8 cellular contexts compared by ENCODE assay signal in the genomic region with DNA sequence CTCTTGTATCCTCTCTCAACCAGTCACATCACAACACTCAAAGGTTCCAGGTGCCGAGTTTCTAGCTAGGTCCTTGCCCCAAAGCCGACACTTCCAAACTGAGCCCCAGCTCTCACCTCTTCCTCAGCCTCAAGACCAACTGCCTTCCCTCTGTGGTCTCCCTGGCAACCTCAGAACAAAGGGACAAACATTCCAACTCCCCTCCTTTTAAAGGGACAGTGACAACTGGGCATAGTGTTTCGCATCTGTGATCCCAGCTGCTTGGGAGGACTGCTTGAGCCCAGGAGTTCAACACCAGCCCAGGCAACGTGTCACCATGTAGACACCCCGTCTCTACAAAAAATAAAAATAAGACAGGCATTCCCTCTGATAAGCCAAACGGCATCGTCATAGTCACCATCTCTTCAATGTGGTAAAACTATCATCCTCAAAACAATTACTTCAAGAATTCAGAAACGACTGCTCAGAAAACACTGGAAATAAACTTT. TPM values are rescaled to one million over a fixed set of nuclear protein-coding genes. Genes with fewer than 3 reads are reported as not detected.
DNase-seq lines count a peak whose midpoint lies in the region; ATAC-seq and TF ChIP-seq lines count a peak whose summit lies in the region.

No MANE protein-coding gene starts in this region.

- H3K4me1 ChIP-seq in adipocyte (ENCODE audit: control insufficient read depth, insufficient read depth, low read length) (peaks cover 50% of the 10 kb centered on the region), upper lobe of right lung (peaks cover 72% of the 10 kb centered on the region), Karpas-422 (ENCODE audit: low read length) (peaks cover 38% of the 10 kb centered on the region)

- peaks cover 25% of the 10 kb centered on the region for H3K36me3 ChIP-seq in adipocyte (ENCODE audit: control insufficient read depth, insufficient read depth, low read length, severe bottlenecking)
- H3K36me3 ChIP-seq in upper lobe of right lung, result peaks cover 42% of the 10 kb centered on the region
- peaks cover 22% of the 10 kb centered on the region; the same call in 1 of the 2 replicates for H3K36me3 ChIP-seq in Karpas-422 (ENCODE audit: insufficient read depth, low read length)

- H3K4me2 ChIP-seq in Karpas-422 (ENCODE audit: low read depth, low read length, poor library complexity, severe bottlenecking), result no peak overlapping the region

- no peaks in the 10 kb centered on the region for H3K27me3 ChIP-seq in adipocyte (replicated peaks; ENCODE audit: control insufficient read depth, insufficient read depth, low read length)
- no peaks in the 10 kb centered on the region for H3K27me3 ChIP-seq in upper lobe of right lung
- no peaks in the 10 kb centered on the region for H3K27me3 ChIP-seq in Karpas-422 (ENCODE audit: low read length)

- intact Hi-C loops in upper lobe of right lung (cut with DNase I), result no loop called here

- H3K9ac ChIP-seq in adipocyte (ENCODE audit: low read length) (no peak overlapping the region), Karpas-422 (ENCODE audit: low read length) (no peak overlapping the region)

- H4K20me1 ChIP-seq in Karpas-422 (ENCODE audit: insufficient read depth, low read depth, low read length), result peaks cover 85% of the 10 kb centered on the region

- no peaks in the 10 kb centered on the region for H3K9me2 ChIP-seq in Karpas-422 (replicated peaks; ENCODE audit: insufficient read depth, low read length)

- peaks cover 100% of the 10 kb centered on the region for H3K79me2 ChIP-seq in Karpas-422 (ENCODE audit: low read length)

- peak overlapping the region; percentile 4 for H3K4me3 ChIP-seq in Jurkat, Clone E6-1 (ENCODE audit: low read length)
- H3K4me3 ChIP-seq in adipocyte (ENCODE audit: low read length), result no peak overlapping the region
- H3K4me3 ChIP-seq in upper lobe of right lung, result no peak overlapping the region
- no peak overlapping the region for H3K4me3 ChIP-seq in Karpas-422 (ENCODE audit: low read length)

- no peak for TF ChIP-seq CTCF in upper lobe of right lung (IDR thresholded peaks at IDR 0.05)

- H3K9me3 ChIP-seq in adipocyte (ENCODE audit: control insufficient read depth, low read length) (no peaks in the 10 kb centered on the region), upper lobe of right lung (no peaks in the 10 kb centered on the region), Karpas-422 (ENCODE audit: low read length) (no peaks in the 10 kb centered on the region)

- ATAC-seq in upper lobe of right lung (peak; percentile 75), GM21528 (IDR thresholded peaks at IDR 0.05; ENCODE audit: low FRiP score, unreplicated experiment) (no peak), HG02885 (IDR thresholded peaks at IDR 0.05; ENCODE audit: poor library complexity, unreplicated experiment) (no peak)

- H2AFZ ChIP-seq in Karpas-422 (ENCODE audit: low read length), result no peak overlapping the region

- peak overlapping the region; percentile 42 for H3K27ac ChIP-seq in upper lobe of right lung
- no peak overlapping the region for H3K27ac ChIP-seq in Karpas-422 (ENCODE audit: low read length)

- DNase-seq in C1 segment of cervical spinal cord (lab: John Stamatoyannopoulos, UW), result peak in 8 of 14 donors; percentile 13 to 32 (median 20)
- peak; percentile 79 for DNase-seq in Jurkat, Clone E6-1 (ENCODE audit: low read depth, low spot score)
- peak; percentile 30 for DNase-seq in adipocyte (ENCODE audit: low read depth)
- DNase-seq in inferior parietal cortex (ENCODE audit: extremely low spot score), result peak; percentile 57
- no peak for DNase-seq in upper lobe of right lung
- no peak for DNase-seq in Karpas-422

RNA-seq across cellular contexts. Expression of a gene that starts 11.3 kb away (rescaled TPM):
- polyA plus RNA-seq in Jurkat, Clone E6-1 (2012; ENCODE audit: insufficient read depth, insufficient read length), result 58.1 TPM
- 55.5 TPM for total RNA-seq in upper lobe of right lung
- 35.4 and 43.4 TPM in 2 replicates for total RNA-seq in Karpas-422 (2014; rRNA removed; shearing (Covaris generic); ENCODE audit: low replicate concordance)

RNA-seq across cellular contexts. Expression of a gene that starts 22.9 kb away (rescaled TPM):
- polyA plus RNA-seq in Jurkat, Clone E6-1 (2012; ENCODE audit: insufficient read depth, insufficient read length), result 23.3 TPM
- 27.4 TPM for total RNA-seq in upper lobe of right lung
- 31.3 and 48.2 TPM in 2 replicates for total RNA-seq in Karpas-422 (2014; rRNA removed; shearing (Covaris generic); ENCODE audit: low replicate concordance)

RNA-seq across cellular contexts. Expression of a gene that starts 37.5 kb away (rescaled TPM):
- polyA plus RNA-seq in Jurkat, Clone E6-1 (2012; ENCODE audit: insufficient read depth, insufficient read length), result 3.1 TPM
- total RNA-seq in upper lobe of right lung, result 15.2 TPM
- 15.9 and 22.1 TPM in 2 replicates for total RNA-seq in Karpas-422 (2014; rRNA removed; shearing (Covaris generic); ENCODE audit: low replicate concordance)

RNA-seq across cellular contexts. Expression of a gene that starts 53.4 kb away (rescaled TPM):
- polyA plus RNA-seq in Jurkat, Clone E6-1 (2012; ENCODE audit: insufficient read depth, insufficient read length), result 22.1 TPM
- 7.8 TPM for total RNA-seq in upper lobe of right lung
- total RNA-seq in Karpas-422 (2014; rRNA removed; shearing (Covaris generic); ENCODE audit: low replicate concordance), result 11.3 and 11.5 TPM in 2 replicates

Comparison
In these comparisons a context has a peak if more than half of its experiments do, and no peak if none do; other contexts are left out.
1. DNase-seq: peak in C1 segment of cervical spinal cord (8 of 14), Jurkat, Clone E6-1 (single experiment), adipocyte (single experiment) and inferior parietal cortex (single experiment); none in upper lobe of right lung (single experiment) and Karpas-422 (single experiment).